8 cellular contexts compared by ENCODE assay signal in genomic region chr1:86913896-86914634, GRCh38. TPM values are rescaled to one million over a fixed set of nuclear protein-coding genes. Genes with fewer than 3 reads are reported as not detected.
DNase-seq lines count a peak whose midpoint lies in the region; ATAC-seq, FAIRE-seq and TF ChIP-seq lines count a peak whose summit lies in the region.

TSS of gene SELENOF (minus strand) at chr1:86914126. CDS start at chr1:86914111, 15 bp downstream.

- FAIRE-seq in A204.1 (lab: Jason Lieb, UNC), result peak; percentile 99
- FAIRE-seq in TTC549 (lab: Jason Lieb, UNC), result peak; percentile 96

- DNase-seq in NCI-H2107 treated with DMSO at 0.1 percent for 48 hours (lab: John Stamatoyannopoulos, UW; ENCODE audit: unreplicated experiment), result peak; percentile 100
- peak; percentile 99 for DNase-seq in iPS DF 19.7 (ENCODE audit: low read depth, low spot score)
- DNase-seq in sciatic nerve (ENCODE audit: low spot score), result peak; percentile 99

- ATAC-seq in GM18858 (IDR thresholded peaks at IDR 0.05; ENCODE audit: unreplicated experiment) (peak; percentile 69), HG03066 (IDR thresholded peaks at IDR 0.05; ENCODE audit: low read depth, unreplicated experiment) (peak; percentile 78), sciatic nerve (peak; percentile 98)

- H3K4me3 Mint-ChIP-seq in brain, result no peak within 1 kb of the TSS

- H3K4me1 Mint-ChIP-seq in brain, result peaks cover 35% of the 10 kb centered on the region

- no peak within 1 kb of the TSS for H3K27ac Mint-ChIP-seq in brain

- H3K27me3 Mint-ChIP-seq in brain, result no peaks in the 10 kb centered on the region

- TF ChIP-seq CTCF in brain (conservative IDR thresholded peaks at IDR 0.05), result no peak

- H3K36me3 Mint-ChIP-seq in brain, result peaks cover 30% of the 10 kb centered on the region

- H3K9me3 Mint-ChIP-seq in brain, result no peaks in the 10 kb centered on the region

- intact Hi-C loops in sciatic nerve (cut with DNase I), result no loop called here

RNA-seq across cellular contexts. Expression of gene SELENOF, which starts in this region (rescaled TPM):
- polyA plus RNA-seq in brain (ENCODE audit: insufficient read depth, low read depth, low replicate concordance), result 151 TPM
- total RNA-seq in sciatic nerve, result 152 TPM

Comparison
In these comparisons a context has a peak if more than half of its experiments do, and no peak if none do; other contexts are left out.
1. Peak in every context shown above with its lines: DNase-seq and ATAC-seq.